17 cellular contexts compared by ENCODE assay signal in genomic region chr18:7524786-7525185, GRCh38. TPM values are rescaled to one million over a fixed set of nuclear protein-coding genes. Genes with fewer than 3 reads are reported as not detected.
DNase-seq lines count a peak whose midpoint lies in the region; ATAC-seq and TF ChIP-seq lines count a peak whose summit lies in the region.
"Had no signal": no experiment of that assay in that cellular context is flagged by ENCODE, and none has a peak within 500 bp of the region (broad histone marks: within the 10 kb centered on the region; RNA-seq: fewer than 3 reads in every experiment).

No MANE protein-coding gene starts in this region.

- H3K9me3 ChIP-seq in osteoblast (ENCODE audit: low read depth, low read length) = no peaks in the 10 kb centered on the region
- H3K9me3 ChIP-seq: tibial nerve had no signal

- H3K27me3 ChIP-seq in ACC112 (ENCODE audit: insufficient read depth, low read length) (no peaks in the 10 kb centered on the region), osteoblast (ENCODE audit: insufficient read depth, low read length) (no peaks in the 10 kb centered on the region)
- H3K27me3 ChIP-seq: tibial nerve had no signal

- no peak for ATAC-seq in GM18519 (IDR thresholded peaks at IDR 0.05; ENCODE audit: low FRiP score, unreplicated experiment)

- H2AFZ ChIP-seq in ACC112 (ENCODE audit: low read length, unreplicated experiment) (peak overlapping the region; percentile 87), osteoblast (ENCODE audit: low read length) (no peak overlapping the region)

- TF ChIP-seq CTCF in fibroblast of the aortic adventitia (IDR thresholded peaks at IDR 0.05; ENCODE audit: insufficient read depth, low read length) (no peak), osteoblast (IDR thresholded peaks at IDR 0.05; ENCODE audit: extremely low read depth, low read depth, low read length) (no peak)

- H3K27ac ChIP-seq in ACC112 (ENCODE audit: low read depth, low read length) = no peak overlapping the region
- no peak overlapping the region for H3K27ac ChIP-seq in osteoblast (ENCODE audit: low read depth, low read length)
- H3K27ac ChIP-seq: tibial nerve had no signal

- H4K20me1 ChIP-seq in osteoblast (ENCODE audit: insufficient read depth, low read length) = no peaks in the 10 kb centered on the region

- H3K36me3 ChIP-seq in ACC112 (ENCODE audit: insufficient read depth, low read length) = no peaks in the 10 kb centered on the region
- H3K36me3 ChIP-seq in osteoblast (ENCODE audit: insufficient read depth, low read length) = no peaks in the 10 kb centered on the region
- H3K36me3 ChIP-seq: tibial nerve had no signal

- H3K4me2 ChIP-seq in osteoblast (ENCODE audit: insufficient read depth, low read length) = no peak overlapping the region

- H3K4me3 ChIP-seq in ACC112 (ENCODE audit: low read depth, low read length) = peak overlapping the region; percentile 47; the same call in 1 of the 2 replicates
- H3K4me3 ChIP-seq in fibroblast of the aortic adventitia (ENCODE audit: low read depth, low read length) = no peak overlapping the region
- H3K4me3 ChIP-seq in osteoblast (ENCODE audit: insufficient read depth, low read length) = no peak overlapping the region
- H3K4me3 ChIP-seq: tibial nerve had no signal

- H3K4me1 ChIP-seq in ACC112 (ENCODE audit: control insufficient read depth, insufficient read depth, low read length, unreplicated experiment) (peaks cover 12% of the 10 kb centered on the region), osteoblast (ENCODE audit: insufficient read depth, low read length) (no peaks in the 10 kb centered on the region)
- H3K4me1 ChIP-seq: tibial nerve had no signal

- H3K79me2 ChIP-seq in ACC112 (ENCODE audit: control insufficient read depth, insufficient read depth, low read length, unreplicated experiment) = no peaks in the 10 kb centered on the region
- H3K79me2 ChIP-seq in osteoblast (ENCODE audit: insufficient read depth, low read length) = no peaks in the 10 kb centered on the region

- peak; percentile 24 for DNase-seq in NCI-H226
- peak; percentile 22 for DNase-seq in fibroblast of the aortic adventitia (ENCODE audit: low read depth)
- peak; percentile 86 for DNase-seq in osteoblast (ENCODE audit: insufficient read length, low spot score, missing footprints)
- DNase-seq in midbrain (lab: John Stamatoyannopoulos, UW) = no peak
- no peak for DNase-seq in HT-29 (ENCODE audit: low spot score)
- no peak for DNase-seq in NCI-H1694 treated with DMSO at 0.1 percent for 48 hours (lab: John Stamatoyannopoulos, UW)
- DNase-seq: ACHN; activated CD4-positive, alpha-beta T cell treated with anti-CD3 and anti-CD28 coated beads, Interleukin-2, amount 50 U/mL, for 4 hours; activated naive CD8-positive, alpha-beta T cell treated with anti-CD3 and anti-CD28 coated beads for 36 hours; activated T-cell treated with anti-CD3 and anti-CD28 coated beads, Interleukin-2, amount 50 U/mL, for 48 hours; CD4-positive, alpha-beta memory T cell; DMS79 treated with DMSO at 0.1 percent for 48 hours; IMR-90; NCI-H2107 had no signal

RNA-seq across cellular contexts. Expression of gene PTPRM, which starts 42.3 kb away (rescaled TPM):
- total RNA-seq in fibroblast of the aortic adventitia (ENCODE audit: low replicate concordance) (64.2 and 65.3 TPM in 2 replicates), osteoblast (84.7 and 89.3 TPM in 2 replicates)
- total RNA-seq in HT-29 (2014; rRNA removed; shearing (Covaris generic)) = 1.4 and 2.5 TPM in 2 replicates

Comparison
In these comparisons a context has a peak if more than half of its experiments do, and no peak if none do; other contexts are left out.
1. DNase-seq: peak in NCI-H226 (single experiment), fibroblast of the aortic adventitia (single experiment) and osteoblast (single experiment); none in midbrain (single experiment), HT-29 (single experiment) and NCI-H1694 treated with DMSO at 0.1 percent for 48 hours (single experiment).
2. RNA of gene PTPRM, which starts 42.3 kb away (total RNA-seq): 84.7 to 89.3 TPM in osteoblast and 64.2 to 65.3 TPM in fibroblast of the aortic adventitia; 1.4 to 2.5 TPM in HT-29; every median in the first group is over 10 times any median in the second.